Comparison of ENCODE assay signal across 15 cellular contexts in genomic region chr11:36065436-36065835, GRCh38.
"Had no signal": no experiment of that assay in that cellular context is flagged by ENCODE, and none has a peak within 500 bp of the region (broad histone marks: within the 10 kb centered on the region; RNA-seq: fewer than 3 reads in every experiment).

No MANE protein-coding gene starts in this region.

- H3K27ac ChIP-seq: esophagus squamous epithelium, gastrocnemius medialis, heart right ventricle, left lung, thyroid gland, vagina, VCaP had no signal

- ATAC-seq: activated naive CD8-positive, alpha-beta T cell treated with anti-CD3 and anti-CD28 coated beads, Interleukin-2, amount 50 U/mL, for 24 hours; activated T-cell treated with anti-CD3 and anti-CD28 coated beads, Interleukin-2, amount 50 U/mL, for 72 hours; heart right ventricle; left lung had no signal

- H3K27ac Mint-ChIP-seq: activated CD4-positive, alpha-beta memory T cell treated with anti-CD3 and anti-CD28 coated beads for 36 hours; activated naive CD8-positive, alpha-beta T cell treated with anti-CD3 and anti-CD28 coated beads, Interleukin-2, amount 50 U/mL, for 24 hours; activated T-cell treated with anti-CD3 and anti-CD28 coated beads, Interleukin-2, amount 50 U/mL, for 72 hours; memory B cell had no signal

- H3K4me3 ChIP-seq: esophagus squamous epithelium, gastrocnemius medialis, heart right ventricle, left lung, thyroid gland, vagina had no signal

- DNase-seq: activated CD4-positive, alpha-beta memory T cell treated with anti-CD3 and anti-CD28 coated beads for 36 hours; activated naive CD4-positive, alpha-beta T cell; activated naive CD8-positive, alpha-beta T cell treated with anti-CD3 and anti-CD28 coated beads, Interleukin-2, amount 50 U/mL, for 24 hours; activated T-cell treated with anti-CD3 and anti-CD28 coated beads, Interleukin-2, amount 50 U/mL, for 72 hours; cerebellar nuclear complex; esophagus squamous epithelium; gastrocnemius medialis; heart right ventricle; left lung; T-helper 1 cell; thyroid gland had no signal

- H3K27me3 ChIP-seq: esophagus squamous epithelium, gastrocnemius medialis, heart right ventricle, left lung, thyroid gland, vagina had no signal

- H3K4me3 Mint-ChIP-seq: activated CD4-positive, alpha-beta memory T cell treated with anti-CD3 and anti-CD28 coated beads for 36 hours; activated naive CD8-positive, alpha-beta T cell treated with anti-CD3 and anti-CD28 coated beads, Interleukin-2, amount 50 U/mL, for 24 hours; activated T-cell treated with anti-CD3 and anti-CD28 coated beads, Interleukin-2, amount 50 U/mL, for 72 hours; memory B cell; nephron had no signal

- H3K9me3 ChIP-seq: gastrocnemius medialis, thyroid gland, vagina had no signal

- H3K36me3 ChIP-seq: gastrocnemius medialis, heart right ventricle, left lung, thyroid gland, vagina had no signal

- H3K4me1 ChIP-seq: gastrocnemius medialis, thyroid gland had no signal

- H3K36me3 Mint-ChIP-seq: activated CD4-positive, alpha-beta memory T cell treated with anti-CD3 and anti-CD28 coated beads for 36 hours had no signal

- H3K4me1 Mint-ChIP-seq: activated naive CD8-positive, alpha-beta T cell treated with anti-CD3 and anti-CD28 coated beads, Interleukin-2, amount 50 U/mL, for 24 hours; memory B cell had no signal
